ENCODE assay signal across 2 cellular contexts in genomic region chr1:228906461-228906860, GRCh38.
TF ChIP-seq lines count a peak whose summit lies in the region.

No MANE protein-coding gene starts in this region.

TF ChIP-seq in HEK293, 187 proteins besides CTCF, POLR2A, EP300 and RAD21:
- TF ChIP-seq KLF10 (tag by site-specific recombination; IDR thresholded peaks at IDR 0.05) (no peak), ZNF292 (tag by site-specific recombination; IDR thresholded peaks at IDR 0.05; ENCODE audit: borderline replicate concordance, low read depth) (no peak), ZNF510 (tag by site-specific recombination; IDR thresholded peaks at IDR 0.05; ENCODE audit: insufficient replicate concordance) (no peak), SP7 (tag by site-specific recombination; IDR thresholded peaks at IDR 0.05) (no peak), ZNF660 (tag by site-specific recombination; IDR thresholded peaks at IDR 0.05) (no peak), ZNF658 (tag by site-specific recombination; IDR thresholded peaks at IDR 0.05) (no peak), ZNF341 (tag by site-specific recombination; IDR thresholded peaks at IDR 0.05; ENCODE audit: low read depth) (no peak), ZNF391 (tag by site-specific recombination; IDR thresholded peaks at IDR 0.05; ENCODE audit: borderline replicate concordance, low read depth) (no peak), ZNF521 (tag by site-specific recombination; IDR thresholded peaks at IDR 0.05) (no peak)
- TF ChIP-seq, protein P1, sequence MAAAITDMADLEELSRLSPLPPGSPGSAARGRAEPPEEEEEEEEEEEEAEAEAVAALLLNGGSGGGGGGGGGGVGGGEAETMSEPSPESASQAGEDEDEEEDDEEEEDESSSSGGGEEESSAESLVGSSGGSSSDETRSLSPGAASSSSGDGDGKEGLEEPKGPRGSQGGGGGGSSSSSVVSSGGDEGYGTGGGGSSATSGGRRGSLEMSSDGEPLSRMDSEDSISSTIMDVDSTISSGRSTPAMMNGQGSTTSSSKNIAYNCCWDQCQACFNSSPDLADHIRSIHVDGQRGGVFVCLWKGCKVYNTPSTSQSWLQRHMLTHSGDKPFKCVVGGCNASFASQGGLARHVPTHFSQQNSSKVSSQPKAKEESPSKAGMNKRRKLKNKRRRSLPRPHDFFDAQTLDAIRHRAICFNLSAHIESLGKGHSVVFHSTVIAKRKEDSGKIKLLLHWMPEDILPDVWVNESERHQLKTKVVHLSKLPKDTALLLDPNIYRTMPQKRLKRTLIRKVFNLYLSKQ (tag by site-specific recombination; IDR thresholded peaks at IDR 0.05; ENCODE audit: borderline replicate concordance): no peak

TF ChIP-seq in H1, 55 proteins besides CTCF, POLR2A, EP300 and RAD21:
- TF ChIP-seq SIRT6 (IDR thresholded peaks at IDR 0.05; ENCODE audit: low read length) (no peak), TAF1 (IDR thresholded peaks at IDR 0.05; ENCODE audit: low read depth, low read length) (no peak), TCF12 (IDR thresholded peaks at IDR 0.05; ENCODE audit: low read depth, low read length) (no peak), HDAC2 (IDR thresholded peaks at IDR 0.05; ENCODE audit: borderline replicate concordance in 1 of 2, low read depth in 2 of 2, low read length in 2 of 2) (no peak), RFX5 (IDR thresholded peaks at IDR 0.05; ENCODE audit: borderline replicate concordance, low read depth, low read length) (no peak), JUN (IDR thresholded peaks at IDR 0.05; ENCODE audit: low read depth, low read length) (no peak), POU5F1 (IDR thresholded peaks at IDR 0.05; ENCODE audit: low read depth, low read length) (no peak)
